9 cellular contexts compared by ENCODE assay signal in genomic region chr1:171983584-171983983, GRCh38.
DNase-seq lines count a peak whose midpoint lies in the region; ATAC-seq, FAIRE-seq and TF ChIP-seq lines count a peak whose summit lies in the region.
"Had no signal": no experiment of that assay in that cellular context is flagged by ENCODE, and none has a peak within 500 bp of the region (broad histone marks: within the 10 kb centered on the region; RNA-seq: fewer than 3 reads in every experiment).

No MANE protein-coding gene starts in this region.

- H3K4me1 Mint-ChIP-seq in activated CD8-positive, alpha-beta T cell treated with anti-CD3 and anti-CD28 coated beads, Interleukin-2, amount 10 ng/mL, durations not matched to agents 7 days and 5 days (ENCODE audit: low read depth) = no peaks in the 10 kb centered on the region

- no peak overlapping the region for H2AFZ ChIP-seq in Karpas-422 (ENCODE audit: low read length)

- H3K4me3 Mint-ChIP-seq in activated CD8-positive, alpha-beta T cell treated with anti-CD3 and anti-CD28 coated beads, Interleukin-2, amount 10 ng/mL, durations not matched to agents 7 days and 5 days = no peak overlapping the region

- H3K4me3 ChIP-seq in Karpas-422 (ENCODE audit: low read length) (no peak overlapping the region), brain microvascular endothelial cell (ENCODE audit: low read depth, low read length) (no peak overlapping the region), lower leg skin (ENCODE audit: low read depth, poor library complexity, severe bottlenecking) (no peak overlapping the region)

- intact Hi-C loops in lower leg skin (cut with DNase I; ENCODE audit: low total_unique reads) = loop anchor here (5.0 kb wide), 1 partner anchor 181 kb away; no protein-coding TSS in a partner anchor

- 38 to 43% methylated on average over 1 of the region's 1 CpG for WGBS in lower leg skin, 2 donors

- no peaks in the 10 kb centered on the region for H3K36me3 Mint-ChIP-seq in activated CD8-positive, alpha-beta T cell treated with anti-CD3 and anti-CD28 coated beads, Interleukin-2, amount 10 ng/mL, durations not matched to agents 7 days and 5 days (ENCODE audit: low read depth)

- no peaks in the 10 kb centered on the region for H3K79me2 ChIP-seq in Karpas-422 (ENCODE audit: low read length)

- in situ Hi-C loops in brain microvascular endothelial cell (cut with HindIII; ENCODE audit: low pct_ligation_motif_present, low sequenced_read_pairs) = loop anchor here (10.0 kb wide), 1 partner anchor 179 kb away; no protein-coding TSS in a partner anchor

- no peaks in the 10 kb centered on the region for H3K9me3 Mint-ChIP-seq in activated CD8-positive, alpha-beta T cell treated with anti-CD3 and anti-CD28 coated beads, Interleukin-2, amount 10 ng/mL, durations not matched to agents 7 days and 5 days (ENCODE audit: insufficient read depth)

- H3K27me3 ChIP-seq in Karpas-422 (ENCODE audit: low read length) = no peaks in the 10 kb centered on the region
- no peaks in the 10 kb centered on the region for H3K27me3 ChIP-seq in brain microvascular endothelial cell (replicated peaks)

- no peaks in the 10 kb centered on the region for H3K9me3 ChIP-seq in Karpas-422 (ENCODE audit: low read length)

- H3K4me1 ChIP-seq in Karpas-422 (ENCODE audit: low read length) = no peaks in the 10 kb centered on the region

- no peak overlapping the region for H3K27ac Mint-ChIP-seq in activated CD8-positive, alpha-beta T cell treated with anti-CD3 and anti-CD28 coated beads, Interleukin-2, amount 10 ng/mL, durations not matched to agents 7 days and 5 days

- no peak for TF ChIP-seq POLR2A in lower leg skin (IDR thresholded peaks at IDR 0.05)

- H3K27me3 Mint-ChIP-seq in activated CD8-positive, alpha-beta T cell treated with anti-CD3 and anti-CD28 coated beads, Interleukin-2, amount 10 ng/mL, durations not matched to agents 7 days and 5 days (ENCODE audit: low read depth) = peaks cover 8% of the 10 kb centered on the region

- no peak overlapping the region for H3K27ac ChIP-seq in Karpas-422 (ENCODE audit: low read length)
- no peak overlapping the region for H3K27ac ChIP-seq in brain microvascular endothelial cell

- H3K4me2 ChIP-seq in Karpas-422 (ENCODE audit: low read depth, low read length, poor library complexity, severe bottlenecking) = no peak overlapping the region

- H3K9ac ChIP-seq in Karpas-422 (ENCODE audit: low read length) = no peak overlapping the region

- CTCF ChIA-PET in activated CD8-positive, alpha-beta T cell treated with anti-CD3 and anti-CD28 coated beads, Interleukin-2, amount 10 ng/mL, durations not matched to agents 7 days and 5 days (lab: Charles Lee) = interaction anchor here (0.6 to 7.1 kb wide), 13 partner anchors 19 to 416 kb away, joined by 3 to 142 read pairs (median 3); no protein-coding TSS in a partner anchor

- no peaks in the 10 kb centered on the region for H4K20me1 ChIP-seq in Karpas-422 (ENCODE audit: insufficient read depth, low read depth, low read length)

- peak; percentile 52 for TF ChIP-seq CTCF in brain microvascular endothelial cell (IDR thresholded peaks at IDR 0.05; ENCODE audit: low read depth, low read length, missing control alignments)
- no peak for TF ChIP-seq CTCF in lower leg skin (IDR thresholded peaks at IDR 0.05)

- POLR2A ChIA-PET in activated CD8-positive, alpha-beta T cell treated with anti-CD3 and anti-CD28 coated beads, Interleukin-2, amount 10 ng/mL, durations not matched to agents 7 days and 5 days (lab: Charles Lee) = no interaction called here

- DNase-seq in DMS53 (lab: John Stamatoyannopoulos, UW) (peak; percentile 64), Karpas-422 (peak; percentile 46), brain microvascular endothelial cell (no peak), myocyte (ENCODE audit: low read depth) (peak; percentile 44), GM19239 (ENCODE audit: insufficient read length, low spot score) (no peak), lower leg skin (ENCODE audit: low spot score in 2 of 2) (no peak)
- DNase-seq in activated CD8-positive, alpha-beta T cell treated with anti-CD3 and anti-CD28 coated beads, Interleukin-2, amount 10 ng/mL, durations not matched to agents 7 days and 5 days = no peak
- DNase-seq: NCI-H1930 had no signal

- H3K36me3 ChIP-seq in Karpas-422 (ENCODE audit: insufficient read depth, low read length) (no peaks in the 10 kb centered on the region), brain microvascular endothelial cell (replicated peaks) (no peaks in the 10 kb centered on the region)

- FAIRE-seq in GM19239 (lab: Jason Lieb, UNC) = no peak

- H3K9me2 ChIP-seq in Karpas-422 (replicated peaks; ENCODE audit: insufficient read depth, low read length) = no peaks in the 10 kb centered on the region

- ATAC-seq in GM18907 (IDR thresholded peaks at IDR 0.05; ENCODE audit: unreplicated experiment) = no peak
- no peak for ATAC-seq in activated CD8-positive, alpha-beta T cell treated with anti-CD3 and anti-CD28 coated beads, Interleukin-2, amount 10 ng/mL, durations not matched to agents 7 days and 5 days

Comparison
In these comparisons a context has a peak if more than half of its experiments do, and no peak if none do; other contexts are left out.
1. DNase-seq: peak in DMS53 (single experiment), Karpas-422 (single experiment) and myocyte (single experiment); none in brain microvascular endothelial cell (single experiment), GM19239 (single experiment), activated CD8-positive, alpha-beta T cell treated with anti-CD3 and anti-CD28 coated beads, Interleukin-2, amount 10 ng/mL, durations not matched to agents 7 days and 5 days (single experiment) and lower leg skin (0 of 2).